25 cellular contexts compared by ENCODE assay signal in the genomic region with DNA sequence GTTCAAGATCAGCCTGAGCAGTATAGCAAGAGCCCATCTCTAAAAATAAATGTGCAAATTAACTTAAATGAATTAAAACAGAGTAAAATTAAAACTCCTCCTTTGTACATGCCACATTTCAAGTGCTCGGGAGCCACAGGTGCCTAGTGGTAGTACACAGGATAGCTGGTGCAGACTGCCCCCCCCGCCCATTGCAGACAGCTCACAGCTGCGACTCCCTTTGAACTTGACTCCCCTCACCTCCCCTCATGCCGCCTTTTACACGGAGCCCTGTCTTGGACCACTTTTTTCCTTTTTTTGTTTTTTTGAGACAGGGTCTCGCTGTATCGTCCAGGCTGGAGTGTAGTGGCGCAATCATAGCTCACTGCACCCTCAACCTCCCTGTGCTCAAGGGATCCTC. TPM values are rescaled to one million over a fixed set of nuclear protein-coding genes. Genes with fewer than 3 reads are reported as not detected.
"Had no signal": no experiment of that assay in that cellular context is flagged by ENCODE, and none has a peak within 500 bp of the region (broad histone marks: within the 10 kb centered on the region; RNA-seq: fewer than 3 reads in every experiment).

No MANE protein-coding gene starts in this region.

- H3K9me3 Mint-ChIP-seq: natural killer cell treated with Interleukin-12 subunit alpha and Interleukin-12 subunit beta and Interleukin-15 and Interleukin-18, amount 100 ng/mL, for 72 hours had no signal

- H3K27ac ChIP-seq: adrenal gland, breast epithelium, lower lobe of right lung, tibial artery, uterus had no signal

- H3K27me3 Mint-ChIP-seq: natural killer cell treated with Interleukin-12 subunit alpha and Interleukin-12 subunit beta and Interleukin-15 and Interleukin-18, amount 100 ng/mL, for 72 hours; T-helper 17 cell had no signal

- H3K4me3 Mint-ChIP-seq: natural killer cell treated with Interleukin-12 subunit alpha and Interleukin-12 subunit beta and Interleukin-15 and Interleukin-18, amount 100 ng/mL, for 72 hours had no signal

- H3K4me3 ChIP-seq: adrenal gland, breast epithelium, lower lobe of right lung, tibial artery, uterus had no signal

- ATAC-seq: left colon; lower lobe of right lung; natural killer cell treated with Interleukin-12 subunit alpha and Interleukin-12 subunit beta and Interleukin-15 and Interleukin-18, amount 100 ng/mL, for 72 hours; stimulated activated naive CD8-positive, alpha-beta T cell treated with anti-CD3 and anti-CD28 coated beads, Interleukin-15, Interleukin-2, amounts not matched to agents 100 U/mL and 50 U/mL, for 24 hours; T-helper 17 cell had no signal

- H3K27ac Mint-ChIP-seq: T-helper 17 cell had no signal

- FAIRE-seq: astrocyte, endometrium, islet of Langerhans, TTC549 had no signal

- H3K36me3 ChIP-seq: uterus had no signal

- H3K27me3 ChIP-seq: adrenal gland, breast epithelium, tibial artery, uterus had no signal

- H3K9me3 ChIP-seq: adrenal gland, breast epithelium, lower lobe of right lung, tibial artery, uterus had no signal

- DNase-seq: activated CD4-positive, CD25-positive, alpha-beta regulatory T cell; activated CD8-positive, alpha-beta memory T cell treated with anti-CD3 and anti-CD28 coated beads, Interleukin-2, amount 50 U/mL, for 48 hours; activated naive CD4-positive, alpha-beta T cell treated with anti-CD3 and anti-CD28 coated beads, Interleukin-2, amount 50 U/mL, for 16 hours; cortex of kidney; erythroblast; foreskin melanocyte; glutamatergic neuron; hippocampal formation; occipital lobe; stimulated activated CD4-positive, alpha-beta T cell treated with anti-CD3 and anti-CD28 coated beads, Interleukin-2, amount 100 ng/mL, for 24 hours; stimulated activated naive CD8-positive, alpha-beta T cell treated with anti-CD3 and anti-CD28 coated beads, Interleukin-15, Interleukin-2, amounts not matched to agents 100 U/mL and 50 U/mL, for 24 hours; substantia nigra; T-helper 17 cell; tibial artery; uterus had no signal

RNA-seq across cellular contexts. Expression of a gene that starts 43.4 kb away (rescaled TPM):
- total RNA-seq: astrocyte; natural killer cell treated with Interleukin-12 subunit alpha and Interleukin-12 subunit beta and Interleukin-15 and Interleukin-18, amount 100 ng/mL, for 72 hours; occipital lobe; SK-MEL-5; T-helper 17 cell had no signal
